ENCODE assay signal across 16 cellular contexts in the genomic region with DNA sequence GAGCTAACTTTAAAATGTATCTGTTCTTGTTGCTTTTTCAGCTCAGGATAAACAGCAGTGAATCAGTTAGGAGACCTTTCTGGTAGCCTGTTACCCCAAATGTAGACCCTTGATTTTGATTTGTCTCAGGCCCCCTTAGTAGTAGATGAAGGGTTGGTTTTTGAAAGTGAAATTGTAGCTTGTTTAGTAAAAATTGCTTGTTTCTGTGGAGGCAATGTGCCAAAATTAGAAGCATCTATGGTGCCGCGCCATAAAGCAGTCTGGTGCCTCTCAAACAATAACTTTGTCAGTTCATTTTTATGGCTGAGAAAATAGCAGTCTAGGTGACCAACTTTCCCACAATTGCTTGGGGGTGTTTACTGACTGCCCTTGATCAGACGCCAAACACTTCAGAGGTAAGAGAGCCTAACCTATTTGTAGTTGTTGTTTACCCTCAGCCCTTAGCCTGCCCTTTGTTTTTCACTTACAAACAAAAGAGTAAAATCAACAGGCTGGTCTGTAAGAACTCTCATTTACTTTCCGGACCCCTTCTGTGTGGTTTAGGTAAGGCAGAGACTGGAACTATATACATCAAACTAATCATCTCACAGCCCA.
DNase-seq lines count a peak whose midpoint lies in the region; ATAC-seq, FAIRE-seq and TF ChIP-seq lines count a peak whose summit lies in the region.
"Had no signal": no experiment of that assay in that cellular context is flagged by ENCODE, and none has a peak within 500 bp of the region (broad histone marks: within the 10 kb centered on the region; RNA-seq: fewer than 3 reads in every experiment).

No MANE protein-coding gene starts in this region.

- FAIRE-seq in HTR-8/SVneo (lab: Jason Lieb, UNC): no peak
- FAIRE-seq: K562 had no signal

- peak overlapping the region; percentile 76 for H3K27ac ChIP-seq in ACC112 (ENCODE audit: low read depth, low read length)
- peak overlapping the region; percentile 56 for H3K27ac ChIP-seq in foreskin keratinocyte
- H3K27ac ChIP-seq in ovary: no peak overlapping the region
- H3K27ac ChIP-seq in coronary artery: peak overlapping the region in 1 of 2 donors; percentile 6
- H3K27ac ChIP-seq: vagina had no signal

- H3K79me2 ChIP-seq in ACC112 (ENCODE audit: control insufficient read depth, insufficient read depth, low read length, unreplicated experiment): peaks cover 96% of the 10 kb centered on the region

- TF ChIP-seq CTCF in foreskin keratinocyte (conservative IDR thresholded peaks at IDR 0.05) (no peak), ovary (IDR thresholded peaks at IDR 0.05) (no peak), coronary artery (IDR thresholded peaks at IDR 0.05) (no peak)

- TF ChIP-seq EP300 in ovary (IDR thresholded peaks at IDR 0.05): no peak

- WGBS in ovary, 3 donors: 64 to 86% (median 77%) methylated on average over 3 to 4 of the region's 4 CpGs

- H3K27me3 ChIP-seq in ACC112 (ENCODE audit: insufficient read depth, low read length) (no peaks in the 10 kb centered on the region), foreskin keratinocyte (no peaks in the 10 kb centered on the region), ovary (no peaks in the 10 kb centered on the region)
- H3K27me3 ChIP-seq: vagina had no signal

- H3K9me3 ChIP-seq in ovary (no peaks in the 10 kb centered on the region), T-helper 17 cell (ENCODE audit: control insufficient read depth, low read length, poor library complexity, severe bottlenecking) (no peaks in the 10 kb centered on the region)
- H3K9me3 ChIP-seq: vagina had no signal

- no peak overlapping the region for H3K27ac Mint-ChIP-seq in T-helper 17 cell
- H3K27ac Mint-ChIP-seq: stimulated activated naive B cell treated with anti-CD40 and anti-IgM and Interleukin-4, amounts not matched to agents 10 μg/mL and 1 μg/mL and 100 μg/mL, for 72 hours had no signal

- no peak overlapping the region for H2AFZ ChIP-seq in ACC112 (ENCODE audit: low read length, unreplicated experiment)

- H3K4me1 ChIP-seq in ACC112 (ENCODE audit: control insufficient read depth, insufficient read depth, low read length, unreplicated experiment) (peaks cover 80% of the 10 kb centered on the region), foreskin keratinocyte (peaks cover 27% of the 10 kb centered on the region), ovary (ENCODE audit: insufficient read depth) (peaks cover 28% of the 10 kb centered on the region)

- H3K27me3 Mint-ChIP-seq in T-helper 17 cell: no peaks in the 10 kb centered on the region
- H3K27me3 Mint-ChIP-seq: stimulated activated naive B cell treated with anti-CD40 and anti-IgM and Interleukin-4, amounts not matched to agents 10 μg/mL and 1 μg/mL and 100 μg/mL, for 72 hours had no signal

- intact Hi-C loops in ovary (cut with DNase I): no loop called here

- no peak overlapping the region for H3K4me3 Mint-ChIP-seq in T-helper 17 cell
- H3K4me3 Mint-ChIP-seq: HFFc6; stimulated activated naive B cell treated with anti-CD40 and anti-IgM and Interleukin-4, amounts not matched to agents 10 μg/mL and 1 μg/mL and 100 μg/mL, for 72 hours had no signal

- peaks cover 8% of the 10 kb centered on the region for H3K36me3 ChIP-seq in ACC112 (ENCODE audit: insufficient read depth, low read length)
- no peaks in the 10 kb centered on the region for H3K36me3 ChIP-seq in ovary
- H3K36me3 ChIP-seq: vagina had no signal

- ATAC-seq in HG03432 (IDR thresholded peaks at IDR 0.05; ENCODE audit: unreplicated experiment): peak; percentile 5
- no peak for ATAC-seq in foreskin keratinocyte
- no peak for ATAC-seq in T-helper 17 cell
- ATAC-seq: stimulated activated naive B cell treated with anti-CD40 and anti-IgM and Interleukin-4, amounts not matched to agents 10 μg/mL and 1 μg/mL and 100 μg/mL, for 72 hours had no signal

- no peaks in the 10 kb centered on the region for H3K36me3 Mint-ChIP-seq in T-helper 17 cell (ENCODE audit: low read depth)

- peaks cover 14% of the 10 kb centered on the region for H3K4me1 Mint-ChIP-seq in T-helper 17 cell

- peak; percentile 77 for DNase-seq in NCI-H2196 treated with DMSO at 0.1 percent for 48 hours (lab: John Stamatoyannopoulos, UW; ENCODE audit: unreplicated experiment)
- no peak for DNase-seq in foreskin keratinocyte
- DNase-seq in ovary: no peak
- DNase-seq in T-helper 17 cell: no peak
- no peak for DNase-seq in HTR-8/SVneo (ENCODE audit: insufficient read length, low spot score)
- DNase-seq in coronary artery (ENCODE audit: low spot score): no peak
- DNase-seq: activated CD8-positive, alpha-beta memory T cell treated with anti-CD3 and anti-CD28 coated beads, Interleukin-2, amount 50 U/mL, for 4 hours; NCI-H446; SHP77 treated with DMSO at 0.1 percent for 48 hours; stimulated activated CD4-positive, alpha-beta T cell treated with anti-CD3 and anti-CD28 coated beads, Interleukin-2, amount 100 ng/mL, for 48 hours; stimulated activated naive B cell treated with anti-CD40 and anti-IgM and Interleukin-4, amounts not matched to agents 10 μg/mL and 1 μg/mL and 100 μg/mL, for 72 hours had no signal

- TF ChIP-seq POLR2A in ovary (IDR thresholded peaks at IDR 0.05): no peak

- H3K4me3 ChIP-seq in ACC112 (ENCODE audit: low read depth, low read length) (no peak overlapping the region), ovary (no peak overlapping the region), coronary artery (no peak overlapping the region)
- H3K4me3 ChIP-seq: K562, vagina had no signal

Comparison
In these comparisons a context has a peak if more than half of its experiments do, and no peak if none do; other contexts are left out.
1. H3K27ac ChIP-seq: peak in ACC112 (single experiment) and foreskin keratinocyte (single experiment); none in ovary (0 of 2).